ENCODE assay signal across 8 cellular contexts in the genomic region with DNA sequence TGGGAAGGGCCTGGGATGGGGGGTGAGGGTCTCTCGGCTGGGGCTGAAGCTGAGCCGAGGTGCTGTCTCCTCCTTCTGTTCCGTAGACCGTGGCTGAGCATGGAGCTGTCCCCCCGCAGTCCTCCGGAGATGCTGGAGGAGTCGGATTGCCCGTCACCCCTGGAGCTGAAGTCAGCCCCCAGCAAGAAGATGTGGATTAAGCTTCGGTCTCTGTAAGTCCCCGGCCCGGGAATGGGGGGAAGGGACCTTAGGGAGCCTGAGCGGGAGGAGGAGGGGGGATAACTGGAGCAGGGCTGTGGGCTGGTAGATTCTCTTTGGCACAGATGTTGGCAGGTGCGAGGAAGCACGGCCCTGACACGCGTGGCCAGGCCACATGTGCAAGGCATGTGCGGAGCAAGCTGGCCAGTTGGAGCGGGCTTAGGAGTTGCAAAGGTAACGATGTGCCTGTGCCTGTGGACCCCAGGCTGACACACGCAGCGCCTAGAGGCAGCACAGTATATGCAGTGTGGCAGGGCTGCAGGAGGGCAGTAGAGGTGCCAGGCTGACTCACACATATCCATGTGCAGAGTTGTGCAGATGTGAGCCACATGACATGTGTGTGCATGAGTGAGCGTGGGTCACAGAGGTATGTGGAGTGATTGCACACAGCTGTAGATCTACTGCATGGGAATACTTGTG. TPM values are rescaled to one million over a fixed set of nuclear protein-coding genes. Genes with fewer than 3 reads are reported as not detected.
DNase-seq lines count a peak whose midpoint lies in the region; ATAC-seq and TF ChIP-seq lines count a peak whose summit lies in the region.

No MANE protein-coding gene starts in this region.

- no peak overlapping the region for H3K27ac Mint-ChIP-seq in activated CD8-positive, alpha-beta T cell treated with anti-CD3 and anti-CD28 coated beads, Interleukin-2, amount 10 ng/mL, durations not matched to agents 7 days and 5 days

- POLR2A ChIA-PET in A673 (lab: Charles Lee; ENCODE audit: low non-redundant PET) = no interaction called here
- POLR2A ChIA-PET in activated CD8-positive, alpha-beta T cell treated with anti-CD3 and anti-CD28 coated beads, Interleukin-2, amount 10 ng/mL, durations not matched to agents 7 days and 5 days (lab: Charles Lee) = interaction anchor here (0.7 to 1.9 kb wide), 5 partner anchors 8 to 15 kb away, joined by 3 to 5 read pairs (median 4); no protein-coding TSS in a partner anchor

- peaks cover 22% of the 10 kb centered on the region for H3K36me3 Mint-ChIP-seq in activated CD8-positive, alpha-beta T cell treated with anti-CD3 and anti-CD28 coated beads, Interleukin-2, amount 10 ng/mL, durations not matched to agents 7 days and 5 days (ENCODE audit: low read depth)

- DNase-seq in A673 (ENCODE audit: low spot score) (peak; percentile 39), HAP-1 (ENCODE audit: low spot score in 2 of 2) (peak in 1 of 2 experiments; percentile 23), fibroblast of pulmonary artery (ENCODE audit: low read depth) (no peak), posterior vena cava (ENCODE audit: low spot score) (peak; percentile 78), NCI-H2171 treated with DMSO at 0.1 percent for 48 hours (lab: John Stamatoyannopoulos, UW) (no peak), SIG-M5 treated with dmso at 0.1 percent for 504 hours (lab: John Stamatoyannopoulos, UW; ENCODE audit: unreplicated experiment) (no peak)
- DNase-seq in activated CD8-positive, alpha-beta T cell treated with anti-CD3 and anti-CD28 coated beads, Interleukin-2, amount 10 ng/mL, durations not matched to agents 7 days and 5 days = no peak

- H3K4me1 ChIP-seq in A673 (ENCODE audit: insufficient read depth, low read length, poor library complexity, severe bottlenecking) (peaks cover 9% of the 10 kb centered on the region), HAP-1 (no peaks in the 10 kb centered on the region)

- H3K4me1 Mint-ChIP-seq in activated CD8-positive, alpha-beta T cell treated with anti-CD3 and anti-CD28 coated beads, Interleukin-2, amount 10 ng/mL, durations not matched to agents 7 days and 5 days (ENCODE audit: low read depth) = peaks cover 13% of the 10 kb centered on the region

- TF ChIP-seq CTCF in A673 (conservative IDR thresholded peaks at IDR 0.05; ENCODE audit: low read depth, low read length) = no peak
- no peak for TF ChIP-seq CTCF in fibroblast of pulmonary artery (IDR thresholded peaks at IDR 0.05; ENCODE audit: low read length, missing control alignments)

- intact Hi-C loops in A673 (cut with micrococcal nuclease; ENCODE audit: unreplicated experiment) = no loop called here
- intact Hi-C loops in posterior vena cava (cut with DNase I) = no loop called here

- H3K27me3 ChIP-seq in A673 (replicated peaks; ENCODE audit: insufficient read depth, low read depth, low read length, poor library complexity) (no peaks in the 10 kb centered on the region), HAP-1 (ENCODE audit: low read depth) (peaks cover 19% of the 10 kb centered on the region)

- peak overlapping the region; percentile 54 for H3K27ac ChIP-seq in A673 (ENCODE audit: low read depth, low read length, poor library complexity, severe bottlenecking)

- no TSS peak for BruUV-seq in A673 (replicated peaks; lab: Mats Ljungman, UMichigan)

- CTCF ChIA-PET in A673 (lab: Charles Lee) = interaction anchor here (1.0 kb wide), 1 partner anchor 151 kb away, joined by 4 read pairs; no protein-coding TSS in a partner anchor
- CTCF ChIA-PET in activated CD8-positive, alpha-beta T cell treated with anti-CD3 and anti-CD28 coated beads, Interleukin-2, amount 10 ng/mL, durations not matched to agents 7 days and 5 days (lab: Charles Lee) = interaction anchor here (1.4 to 2.6 kb wide), 2 partner anchors 9 to 150 kb away, joined by 3 to 6 read pairs; no protein-coding TSS in a partner anchor

- peak overlapping the region; percentile 64 for H3K4me3 Mint-ChIP-seq in activated CD8-positive, alpha-beta T cell treated with anti-CD3 and anti-CD28 coated beads, Interleukin-2, amount 10 ng/mL, durations not matched to agents 7 days and 5 days

- H3K9me3 Mint-ChIP-seq in activated CD8-positive, alpha-beta T cell treated with anti-CD3 and anti-CD28 coated beads, Interleukin-2, amount 10 ng/mL, durations not matched to agents 7 days and 5 days (ENCODE audit: insufficient read depth) = no peaks in the 10 kb centered on the region

- H3K9me3 ChIP-seq in A673 (ENCODE audit: low read depth, low read length, poor library complexity, severe bottlenecking) (no peaks in the 10 kb centered on the region), HAP-1 (no peaks in the 10 kb centered on the region)

- H3K36me3 ChIP-seq in A673 (ENCODE audit: insufficient read depth, low read length, poor library complexity, severe bottlenecking) (peaks cover 6% of the 10 kb centered on the region), HAP-1 (replicated peaks) (no peaks in the 10 kb centered on the region)

- ATAC-seq in activated CD8-positive, alpha-beta T cell treated with anti-CD3 and anti-CD28 coated beads, Interleukin-2, amount 10 ng/mL, durations not matched to agents 7 days and 5 days = peak; percentile 16
- ATAC-seq in GM18873 (IDR thresholded peaks at IDR 0.05; ENCODE audit: low FRiP score, unreplicated experiment) = no peak

- peaks cover 11% of the 10 kb centered on the region for H3K27me3 Mint-ChIP-seq in activated CD8-positive, alpha-beta T cell treated with anti-CD3 and anti-CD28 coated beads, Interleukin-2, amount 10 ng/mL, durations not matched to agents 7 days and 5 days (ENCODE audit: low read depth)

- H3K4me3 ChIP-seq in A673 (ENCODE audit: low read depth, low read length, poor library complexity, severe bottlenecking) (peak overlapping the region; percentile 60), HAP-1 (peak overlapping the region; percentile 32), fibroblast of pulmonary artery (replicated peaks; ENCODE audit: low read depth, low read length) (peak overlapping the region; percentile 7)

- in situ Hi-C loops in HAP-1 (cut with MboI; ENCODE audit: low sequenced_read_pairs) = no loop called here

RNA-seq across cellular contexts. Expression of gene PDE1B, which starts 0.5 kb away (rescaled TPM):
- total RNA-seq in A673 (2021) = 11.5 and 11.7 TPM in 2 replicates
- total RNA-seq in activated CD8-positive, alpha-beta T cell treated with anti-CD3 and anti-CD28 coated beads, Interleukin-2, amount 10 ng/mL, durations not matched to agents 7 days and 5 days = 1 to 10 TPM; 7.1 to 7.7 TPM
- 10 to 100 TPM in 1 of 2 donors, 1 to 10 TPM in 1; 9.6 to 25.1 TPM for total RNA-seq in posterior vena cava

RNA-seq across cellular contexts. Expression of gene PPP1R1A, which starts 38.5 kb away (rescaled TPM):
- 110 and 114 TPM in 2 replicates for total RNA-seq in A673 (2021)
- not detected for total RNA-seq in activated CD8-positive, alpha-beta T cell treated with anti-CD3 and anti-CD28 coated beads, Interleukin-2, amount 10 ng/mL, durations not matched to agents 7 days and 5 days
- 1 to 10 TPM; 3.7 to 7.4 TPM for total RNA-seq in posterior vena cava

RNA-seq across cellular contexts. Expression of gene NCKAP1L, which starts 52.4 kb away (rescaled TPM):
- total RNA-seq in A673 (2021) (250 and 279 TPM in 2 replicates), posterior vena cava (10 to 100 TPM; 41.4 to 46.4 TPM)
- total RNA-seq in activated CD8-positive, alpha-beta T cell treated with anti-CD3 and anti-CD28 coated beads, Interleukin-2, amount 10 ng/mL, durations not matched to agents 7 days and 5 days = 100 to 1,000 TPM; 141 to 143 TPM

Comparison
In these comparisons a context has a peak if more than half of its experiments do, and no peak if none do; other contexts are left out.
1. DNase-seq: peak in A673 (single experiment) and posterior vena cava (single experiment); none in activated CD8-positive, alpha-beta T cell treated with anti-CD3 and anti-CD28 coated beads, Interleukin-2, amount 10 ng/mL, durations not matched to agents 7 days and 5 days (single experiment), fibroblast of pulmonary artery (single experiment), NCI-H2171 treated with DMSO at 0.1 percent for 48 hours (single experiment) and SIG-M5 treated with dmso at 0.1 percent for 504 hours (single experiment).
2. H3K4me3 ChIP-seq: peak in every context shown above with its lines; median percentile 60 in A673; 32 in HAP-1; 7 in fibroblast of pulmonary artery.
3. RNA of gene PPP1R1A, which starts 38.5 kb away (total RNA-seq): 110 to 114 TPM in A673; 3.7 to 7.4 TPM in posterior vena cava and not detected in activated CD8-positive, alpha-beta T cell treated with anti-CD3 and anti-CD28 coated beads, Interleukin-2, amount 10 ng/mL, durations not matched to agents 7 days and 5 days; every median in the first group is over 10 times any median in the second.